In the genomic region with DNA sequence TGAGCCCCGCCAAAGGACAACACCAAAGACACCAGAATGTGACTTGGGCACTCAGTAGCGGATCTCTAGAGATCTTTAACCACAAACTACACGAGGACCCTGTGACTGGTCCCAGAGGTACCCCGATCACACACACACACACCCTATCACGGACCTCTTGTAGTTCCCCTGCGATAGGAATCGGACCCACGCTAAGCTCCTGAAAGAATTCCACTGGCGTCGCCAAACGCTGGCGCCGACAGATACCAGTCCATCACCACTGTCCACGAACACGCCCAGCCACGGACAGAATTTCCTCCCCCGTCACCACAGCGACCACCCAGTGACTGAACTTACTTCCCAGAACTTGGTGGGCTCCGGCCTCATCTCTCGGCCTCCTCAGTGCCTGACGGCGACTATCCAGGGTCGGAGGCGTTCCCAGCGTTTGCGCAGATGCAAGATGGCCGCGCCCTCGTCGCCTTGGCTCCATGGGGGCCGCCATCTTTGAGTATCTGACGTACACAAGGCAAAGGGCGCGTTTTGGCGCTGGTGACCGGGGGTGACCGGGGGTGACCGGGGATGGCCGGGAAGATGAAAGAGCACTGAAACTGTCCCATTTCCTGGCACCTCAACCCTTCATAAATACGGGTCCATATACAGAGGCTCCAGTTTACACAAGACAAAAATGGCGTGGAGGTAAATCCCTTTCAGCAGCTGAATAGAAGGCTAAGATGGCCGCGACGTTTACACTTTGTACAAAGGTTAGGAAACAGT, we compare ENCODE assay signal across 8 cellular contexts. TPM values are rescaled to one million over a fixed set of nuclear protein-coding genes. Genes with fewer than 3 reads are reported as not detected.
DNase-seq lines count a peak whose midpoint lies in the region; ATAC-seq and TF ChIP-seq lines count a peak whose summit lies in the region.

TSS of gene ZNF615 (minus strand) at position 407 of the 753 bp plus-strand sequence. CDS start 4,500 bp downstream, outside the sequence.

- peak within 1 kb of the TSS; percentile 96 for H3K4me3 Mint-ChIP-seq in activated CD4-positive, alpha-beta T cell treated with anti-CD3 and anti-CD28 coated beads, Interleukin-2, amount 10 ng/mL, durations not matched to agents 7 days and 5 days

- POLR2A ChIA-PET in activated CD4-positive, alpha-beta T cell treated with anti-CD3 and anti-CD28 coated beads, Interleukin-2, amount 10 ng/mL, durations not matched to agents 7 days and 5 days (lab: Charles Lee) = no interaction called here

- peak within 1 kb of the TSS; percentile 99 for H3K27ac Mint-ChIP-seq in activated CD4-positive, alpha-beta T cell treated with anti-CD3 and anti-CD28 coated beads, Interleukin-2, amount 10 ng/mL, durations not matched to agents 7 days and 5 days

- H3K9me3 Mint-ChIP-seq in activated CD4-positive, alpha-beta T cell treated with anti-CD3 and anti-CD28 coated beads, Interleukin-2, amount 10 ng/mL, durations not matched to agents 7 days and 5 days = peaks cover 42% of the 10 kb centered on the region

- peak; percentile 88 for ATAC-seq in GM18520 (IDR thresholded peaks at IDR 0.05; ENCODE audit: unreplicated experiment)
- peak; percentile 81 for ATAC-seq in HG03103 (IDR thresholded peaks at IDR 0.05; ENCODE audit: low read depth, unreplicated experiment)
- ATAC-seq in left colon = peak; percentile 99

- H3K4me1 Mint-ChIP-seq in activated CD4-positive, alpha-beta T cell treated with anti-CD3 and anti-CD28 coated beads, Interleukin-2, amount 10 ng/mL, durations not matched to agents 7 days and 5 days = peaks cover 20% of the 10 kb centered on the region

- DNase-seq in A172 (ENCODE audit: low spot score) (peak; percentile 70), NCI-H446 treated with DMSO at 0.1 percent for 48 hours (lab: John Stamatoyannopoulos, UW) (peak; percentile 64), coronary artery (ENCODE audit: low spot score) (peak; percentile 91), left colon (peak; percentile 83 to 93)
- peak; percentile 87 for DNase-seq in activated CD4-positive, alpha-beta T cell treated with anti-CD3 and anti-CD28 coated beads, Interleukin-2, amount 10 ng/mL, durations not matched to agents 7 days and 5 days
- peak; percentile 71 to 82 (median 74) for DNase-seq in stimulated activated CD4-positive, alpha-beta T cell treated with anti-CD3 and anti-CD28 coated beads, Interleukin-1b, Interleukin-23, amount 100 ng/mL, for 24 hours (ENCODE audit: low read depth in 4 of 4, low spot score in 1 of 4)

- CTCF ChIA-PET in activated CD4-positive, alpha-beta T cell treated with anti-CD3 and anti-CD28 coated beads, Interleukin-2, amount 10 ng/mL, durations not matched to agents 7 days and 5 days (lab: Charles Lee) = interaction anchor here (0.5 kb wide), 1 partner anchor 10 kb away, joined by 4 read pairs; no protein-coding TSS in a partner anchor

- peak within 1 kb of the TSS; percentile 71 for H3K4me3 ChIP-seq in coronary artery

- no peaks in the 10 kb centered on the region for H3K27me3 Mint-ChIP-seq in activated CD4-positive, alpha-beta T cell treated with anti-CD3 and anti-CD28 coated beads, Interleukin-2, amount 10 ng/mL, durations not matched to agents 7 days and 5 days

- no peak for TF ChIP-seq CTCF in coronary artery (IDR thresholded peaks at IDR 0.05)

- H3K27ac ChIP-seq in coronary artery = peak within 1 kb of the TSS; percentile 75 to 90

- intact Hi-C loops in left colon (cut with DNase I, micrococcal nuclease) = no loop called here

- H3K36me3 Mint-ChIP-seq in activated CD4-positive, alpha-beta T cell treated with anti-CD3 and anti-CD28 coated beads, Interleukin-2, amount 10 ng/mL, durations not matched to agents 7 days and 5 days (ENCODE audit: low read depth) = peaks cover 66% of the 10 kb centered on the region

RNA-seq across cellular contexts. Expression of gene ZNF615, which starts in this region (rescaled TPM):
- total RNA-seq in A172 (2014; rRNA removed; shearing (Covaris generic)) = 7.9 and 9.3 TPM in 2 replicates
- 10 to 100 TPM; 10.5 to 11.7 TPM for total RNA-seq in activated CD4-positive, alpha-beta T cell treated with anti-CD3 and anti-CD28 coated beads, Interleukin-2, amount 10 ng/mL, durations not matched to agents 7 days and 5 days
- 1 to 10 TPM; 6.3 to 8.5 TPM for total RNA-seq in left colon

Comparison
In these comparisons a context has a peak if more than half of its experiments do, and no peak if none do; other contexts are left out.
1. Peak in every context shown above with its lines: DNase-seq, ATAC-seq, H3K4me3 ChIP-seq and H3K27ac ChIP-seq.